ENCODE assay signal across 39 cellular contexts in the genomic region with DNA sequence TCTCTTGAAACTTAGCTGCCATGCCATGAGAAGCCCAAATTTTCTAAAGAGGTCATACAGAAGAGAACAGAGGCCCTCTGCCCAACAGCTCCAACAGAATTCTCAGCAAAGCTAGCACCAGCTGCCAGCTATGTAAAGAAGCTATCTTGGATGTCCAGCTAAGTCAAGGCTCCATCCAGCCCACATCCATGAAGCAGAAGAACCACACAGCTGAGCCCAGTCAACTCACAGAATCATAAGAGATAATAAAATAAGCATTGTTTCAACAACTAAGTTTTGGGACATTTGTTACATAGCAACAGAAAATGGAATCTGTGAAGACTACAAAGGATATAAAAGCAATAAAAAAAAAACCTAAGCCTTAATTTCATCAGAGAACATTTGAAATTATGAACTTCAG.
"Had no signal": no experiment of that assay in that cellular context is flagged by ENCODE, and none has a peak within 500 bp of the region (broad histone marks: within the 10 kb centered on the region; RNA-seq: fewer than 3 reads in every experiment).

No MANE protein-coding gene starts in this region.

- FAIRE-seq: astrocyte, bronchial epithelial cell had no signal

- H3K9me3 Mint-ChIP-seq: activated naive CD4-positive, alpha-beta T cell treated with anti-CD3 and anti-CD28 coated beads, Interleukin-2, amount 10 ng/mL, durations not matched to agents 7 days and 5 days; activated naive CD4-positive, alpha-beta T cell treated with anti-CD3 and anti-CD28 coated beads, Interleukin-2, amount 50 U/mL, for 24 hours; activated naive CD8-positive, alpha-beta T cell treated with anti-CD3 and anti-CD28 coated beads, Interleukin-2, amount 10 ng/mL, durations not matched to agents 7 days and 5 days had no signal

- H3K27me3 Mint-ChIP-seq: activated naive CD4-positive, alpha-beta T cell treated with anti-CD3 and anti-CD28 coated beads, Interleukin-2, amount 10 ng/mL, durations not matched to agents 7 days and 5 days; activated naive CD4-positive, alpha-beta T cell treated with anti-CD3 and anti-CD28 coated beads, Interleukin-2, amount 50 U/mL, for 24 hours; activated naive CD8-positive, alpha-beta T cell; activated naive CD8-positive, alpha-beta T cell treated with anti-CD3 and anti-CD28 coated beads for 36 hours; activated naive CD8-positive, alpha-beta T cell treated with anti-CD3 and anti-CD28 coated beads, Interleukin-2, amount 10 ng/mL, durations not matched to agents 7 days and 5 days; activated naive CD8-positive, alpha-beta T cell treated with anti-CD3 and anti-CD28 coated beads, Interleukin-2, amount 50 U/mL, for 24 hours; activated T-cell treated with anti-CD3 and anti-CD28 coated beads, Interleukin-2, amount 50 U/mL, for 24 hours; activated T-helper 17 cell treated with anti-CD3 and anti-CD28 coated beads, Interleukin-2, amount 50 U/mL, for 72 hours; brain; central memory CD8-positive, alpha-beta T cell had no signal

- H3K27ac Mint-ChIP-seq: activated naive CD4-positive, alpha-beta T cell treated with anti-CD3 and anti-CD28 coated beads for 36 hours; activated naive CD4-positive, alpha-beta T cell treated with anti-CD3 and anti-CD28 coated beads, Interleukin-2, amount 10 ng/mL, durations not matched to agents 7 days and 5 days; activated naive CD4-positive, alpha-beta T cell treated with anti-CD3 and anti-CD28 coated beads, Interleukin-2, amount 50 U/mL, for 24 hours; activated naive CD4-positive, alpha-beta T cell treated with anti-CD3 and anti-CD28 coated beads, Interleukin-2, amount 50 U/mL, for 72 hours; activated naive CD8-positive, alpha-beta T cell; activated naive CD8-positive, alpha-beta T cell treated with anti-CD3 and anti-CD28 coated beads for 36 hours; activated naive CD8-positive, alpha-beta T cell treated with anti-CD3 and anti-CD28 coated beads, Interleukin-2, amount 10 ng/mL, durations not matched to agents 7 days and 5 days; activated naive CD8-positive, alpha-beta T cell treated with anti-CD3 and anti-CD28 coated beads, Interleukin-2, amount 50 U/mL, for 24 hours; activated T-cell treated with anti-CD3 and anti-CD28 coated beads, Interleukin-2, amount 50 U/mL, for 24 hours; activated T-cell treated with anti-CD3 and anti-CD28 coated beads, Interleukin-2, amount 50 U/mL, for 72 hours; activated T-helper 1 cell treated with anti-CD3 and anti-CD28 coated beads, Interleukin-12 subunit alpha, Interleukin-12 subunit beta, Interleukin-2, Interleukin-4 antibody, amounts not matched to agents 30 ng/mL and 10 ng/mL and 1 ng/mL, durations not matched to agents 14 hours and 24 hours and 36 hours; activated T-helper 17 cell treated with anti-CD3 and anti-CD28 coated beads, Interleukin-2, amount 50 U/mL, for 72 hours; activated T-helper 2 cell treated with anti-CD3 and anti-CD28 coated beads, Interferon-gamma antibody, Interleukin-2, Interleukin-4, amounts not matched to agents 10 μg/mL and 5 μg/mL and 100 μg/mL, durations not matched to agents 14 hours and 24 hours and 36 hours; brain had no signal

- H3K9me3 ChIP-seq: body of pancreas had no signal

- H3K4me3 ChIP-seq: adrenal gland, ascending aorta, body of pancreas, breast epithelium, cardiac muscle cell had no signal

- H3K36me3 ChIP-seq: adrenal gland, ascending aorta, brain microvascular endothelial cell, breast epithelium, cardiac muscle cell had no signal

- H3K36me3 Mint-ChIP-seq: activated naive CD4-positive, alpha-beta T cell treated with anti-CD3 and anti-CD28 coated beads, Interleukin-2, amount 10 ng/mL, durations not matched to agents 7 days and 5 days; activated naive CD4-positive, alpha-beta T cell treated with anti-CD3 and anti-CD28 coated beads, Interleukin-2, amount 50 U/mL, for 24 hours; activated naive CD4-positive, alpha-beta T cell treated with anti-CD3 and anti-CD28 coated beads, Interleukin-2, amount 50 U/mL, for 72 hours; activated naive CD8-positive, alpha-beta T cell; activated naive CD8-positive, alpha-beta T cell treated with anti-CD3 and anti-CD28 coated beads for 36 hours; activated naive CD8-positive, alpha-beta T cell treated with anti-CD3 and anti-CD28 coated beads, Interleukin-2, amount 10 ng/mL, durations not matched to agents 7 days and 5 days; brain had no signal

- H3K4me3 Mint-ChIP-seq: activated naive CD4-positive, alpha-beta T cell treated with anti-CD3 and anti-CD28 coated beads for 36 hours; activated naive CD4-positive, alpha-beta T cell treated with anti-CD3 and anti-CD28 coated beads, Interleukin-2, amount 10 ng/mL, durations not matched to agents 7 days and 5 days; activated naive CD4-positive, alpha-beta T cell treated with anti-CD3 and anti-CD28 coated beads, Interleukin-2, amount 50 U/mL, for 24 hours; activated naive CD8-positive, alpha-beta T cell; activated naive CD8-positive, alpha-beta T cell treated with anti-CD3 and anti-CD28 coated beads for 36 hours; activated naive CD8-positive, alpha-beta T cell treated with anti-CD3 and anti-CD28 coated beads, Interleukin-2, amount 10 ng/mL, durations not matched to agents 7 days and 5 days; activated naive CD8-positive, alpha-beta T cell treated with anti-CD3 and anti-CD28 coated beads, Interleukin-2, amount 50 U/mL, for 24 hours; activated T-cell treated with anti-CD3 and anti-CD28 coated beads, Interleukin-2, amount 50 U/mL, for 24 hours; activated T-cell treated with anti-CD3 and anti-CD28 coated beads, Interleukin-2, amount 50 U/mL, for 4 hours; activated T-cell treated with anti-CD3 and anti-CD28 coated beads, Interleukin-2, amount 50 U/mL, for 72 hours; activated T-helper 1 cell treated with anti-CD3 and anti-CD28 coated beads, Interleukin-12 subunit alpha, Interleukin-12 subunit beta, Interleukin-2, Interleukin-4 antibody, amounts not matched to agents 30 ng/mL and 10 ng/mL and 1 ng/mL, durations not matched to agents 14 hours and 24 hours and 36 hours; activated T-helper 17 cell treated with anti-CD3 and anti-CD28 coated beads, Interleukin-2, amount 50 U/mL, for 72 hours; brain; central memory CD8-positive, alpha-beta T cell had no signal

- DNase-seq: activated effector memory CD4-positive, alpha-beta T cell treated with anti-CD3 and anti-CD28 coated beads, Interleukin-2, amount 50 U/mL, for 16 hours; activated effector memory CD4-positive, alpha-beta T cell treated with Interleukin-2 at 50 U/mL for 16 hours; activated gamma-delta T cell; activated gamma-delta T cell treated with Interleukin-2 at 50 U/mL for 16 hours; activated naive CD4-positive, alpha-beta T cell; activated naive CD4-positive, alpha-beta T cell treated with anti-CD3 and anti-CD28 coated beads for 36 hours; activated naive CD4-positive, alpha-beta T cell treated with anti-CD3 and anti-CD28 coated beads, Interleukin-2, amount 10 ng/mL, durations not matched to agents 7 days and 5 days; activated naive CD4-positive, alpha-beta T cell treated with anti-CD3 and anti-CD28 coated beads, Interleukin-2, amount 50 U/mL, for 16 hours; activated naive CD4-positive, alpha-beta T cell treated with Interleukin-2 at 50 U/mL for 16 hours; activated naive CD8-positive, alpha-beta T cell treated with anti-CD3 and anti-CD28 coated beads for 36 hours; activated naive CD8-positive, alpha-beta T cell treated with anti-CD3 and anti-CD28 coated beads, Interleukin-2, amount 10 ng/mL, durations not matched to agents 7 days and 5 days; activated naive CD8-positive, alpha-beta T cell treated with anti-CD3 and anti-CD28 coated beads, Interleukin-2, amount 50 U/mL, for 24 hours; activated T-cell treated with anti-CD3 and anti-CD28 coated beads, Interleukin-2, amount 50 U/mL, for 24 hours; activated T-cell treated with anti-CD3 and anti-CD28 coated beads, Interleukin-2, amount 50 U/mL, for 4 hours; activated T-cell treated with anti-CD3 and anti-CD28 coated beads, Interleukin-2, amount 50 U/mL, for 48 hours; activated T-cell treated with anti-CD3 and anti-CD28 coated beads, Interleukin-2, amount 50 U/mL, for 72 hours; adrenal gland; amniotic stem cell; amygdala; anterior cingulate cortex; aorta; body of pancreas; brain microvascular endothelial cell; caudate nucleus; central memory CD4-positive, alpha-beta T cell; cerebellar nuclear complex had no signal

- ATAC-seq: activated naive CD4-positive, alpha-beta T cell treated with anti-CD3 and anti-CD28 coated beads, Interleukin-2, amount 50 U/mL, for 72 hours; activated naive CD8-positive, alpha-beta T cell treated with anti-CD3 and anti-CD28 coated beads, Interleukin-2, amount 50 U/mL, for 24 hours; activated T-cell treated with anti-CD3 and anti-CD28 coated beads, Interleukin-2, amount 50 U/mL, for 4 hours; activated T-cell treated with anti-CD3 and anti-CD28 coated beads, Interleukin-2, amount 50 U/mL, for 72 hours; activated T-helper 17 cell treated with anti-CD3 and anti-CD28 coated beads, Interleukin-2, amount 50 U/mL, for 72 hours; body of pancreas had no signal

- H3K27ac ChIP-seq: adrenal gland, body of pancreas, brain microvascular endothelial cell, breast epithelium, cardiac muscle cell had no signal

- H3K4me1 ChIP-seq: adrenal gland, breast epithelium had no signal

- H3K27me3 ChIP-seq: adrenal gland, ascending aorta, body of pancreas, brain microvascular endothelial cell, breast epithelium, cardiac muscle cell had no signal

- H3K4me1 Mint-ChIP-seq: activated naive CD4-positive, alpha-beta T cell treated with anti-CD3 and anti-CD28 coated beads, Interleukin-2, amount 10 ng/mL, durations not matched to agents 7 days and 5 days; activated naive CD4-positive, alpha-beta T cell treated with anti-CD3 and anti-CD28 coated beads, Interleukin-2, amount 50 U/mL, for 24 hours; activated naive CD8-positive, alpha-beta T cell treated with anti-CD3 and anti-CD28 coated beads for 36 hours; activated naive CD8-positive, alpha-beta T cell treated with anti-CD3 and anti-CD28 coated beads, Interleukin-2, amount 10 ng/mL, durations not matched to agents 7 days and 5 days; activated naive CD8-positive, alpha-beta T cell treated with anti-CD3 and anti-CD28 coated beads, Interleukin-2, amount 50 U/mL, for 24 hours; activated T-helper 17 cell treated with anti-CD3 and anti-CD28 coated beads, Interleukin-2, amount 50 U/mL, for 72 hours; central memory CD8-positive, alpha-beta T cell had no signal
